In genomic region chr12:3090238-3091029, GRCh38 we compare ENCODE assay signal across 17 cellular contexts. TPM values are rescaled to one million over a fixed set of nuclear protein-coding genes. Genes with fewer than 3 reads are reported as not detected.
DNase-seq lines count a peak whose midpoint lies in the region; ATAC-seq, FAIRE-seq and TF ChIP-seq lines count a peak whose summit lies in the region.
"Had no signal": no experiment of that assay in that cellular context is flagged by ENCODE, and none has a peak within 500 bp of the region (broad histone marks: within the 10 kb centered on the region; RNA-seq: fewer than 3 reads in every experiment).

No MANE protein-coding gene starts in this region.

- H3K4me3 ChIP-seq in kidney (ENCODE audit: low read length in 2 of 2): peak overlapping the region in 1 of 2 donors; percentile 3
- H3K4me3 ChIP-seq: GM23248 had no signal

- H3K4me1 ChIP-seq in kidney (ENCODE audit: control insufficient read depth in 1 of 2, insufficient read depth in 1 of 2, low read depth in 1 of 2, low read length in 2 of 2): peaks cover 46 to 54% of the 10 kb centered on the region in 2 donors

- POLR2A ChIA-PET in WTC11 (lab: Charles Lee): no interaction called here

- peak overlapping the region; percentile 37 to 51 for H3K27ac ChIP-seq in kidney (ENCODE audit: low read depth in 2 of 2, low read length in 2 of 2)
- H3K27ac ChIP-seq: GM23248 had no signal

- H3K9ac ChIP-seq in kidney (ENCODE audit: low read length in 2 of 2): peak overlapping the region in 1 of 2 donors; percentile 23
- H3K9ac ChIP-seq: GM23248 had no signal

- intact Hi-C loops in kidney (cut with DNase I) (no loop called here), posterior vena cava (cut with DNase I) (no loop called here)

- ATAC-seq in WTC11 (no peak), HG03354 (IDR thresholded peaks at IDR 0.05; ENCODE audit: poor library complexity, severe bottlenecking, unreplicated experiment) (no peak), HG02938 (IDR thresholded peaks at IDR 0.05; ENCODE audit: unreplicated experiment) (no peak)
- ATAC-seq: Panc1 had no signal

- peaks cover 9% of the 10 kb centered on the region for H3K4me1 Mint-ChIP-seq in WTC11

- peak overlapping the region; percentile 6; the same call in 1 of the 2 replicates for H3K27ac Mint-ChIP-seq in WTC11
- H3K27ac Mint-ChIP-seq: CD4-positive, alpha-beta T cell had no signal

- no peak for TF ChIP-seq CTCF in WTC11 (IDR thresholded peaks at IDR 0.05)
- no peak for TF ChIP-seq CTCF in kidney (IDR thresholded peaks at IDR 0.05; ENCODE audit: borderline replicate concordance, extremely low read depth, insufficient read depth)

- H3K9me3 ChIP-seq in kidney (ENCODE audit: control insufficient read depth in 1 of 2, low read length in 2 of 2): no peaks in the 10 kb centered on the region

- no peaks in the 10 kb centered on the region for H3K9me3 Mint-ChIP-seq in WTC11
- H3K9me3 Mint-ChIP-seq: CD4-positive, alpha-beta T cell had no signal

- DNase-seq in G401 (ENCODE audit: low spot score) (peak; percentile 88), WTC11 (ENCODE audit: low spot score) (no peak), kidney (no peak), posterior vena cava (ENCODE audit: low spot score) (peak; percentile 60), NOMO-1 treated with DMSO at 0.1 percent for 48 hours (lab: John Stamatoyannopoulos, UW; ENCODE audit: unreplicated experiment) (no peak)
- DNase-seq: Calu3; CD4-positive, alpha-beta T cell; DMS53; GM23248; Kasumi-1; NCI-H1105 treated with DMSO at 0.1 percent for 48 hours; NCI-H1694 treated with DMSO at 0.1 percent for 48 hours; NCI-H226; NCI-H524 treated with DMSO at 0.1 percent for 48 hours had no signal

- no peak overlapping the region for H3K4me3 Mint-ChIP-seq in WTC11
- H3K4me3 Mint-ChIP-seq: CD4-positive, alpha-beta T cell had no signal

- in situ Hi-C loops in G401 (cut with HindIII; ENCODE audit: low sequenced_read_pairs): loop anchor here (25.0 kb wide), 1 partner anchor 197 kb away; no protein-coding TSS in a partner anchor

- peaks cover 3 to 6% of the 10 kb centered on the region in 2 donors for H3K36me3 ChIP-seq in kidney (ENCODE audit: control insufficient read depth in 1 of 2, insufficient read depth in 2 of 2, low read length in 2 of 2)

- CTCF ChIA-PET in WTC11 (lab: Charles Lee): interaction anchor here (1.0 to 1.6 kb wide), 2 partner anchors 17 to 42 kb away, joined by 3 to 6 read pairs; no protein-coding TSS in a partner anchor

- 0 out of 2 replicates have a peak, but pooled peaks cover 3% of the 10 kb centered on the region for H3K36me3 Mint-ChIP-seq in WTC11

- H3K27me3 Mint-ChIP-seq in WTC11 (ENCODE audit: low read depth): no peaks in the 10 kb centered on the region
- H3K27me3 Mint-ChIP-seq: CD4-positive, alpha-beta T cell had no signal

- FAIRE-seq in kidney (lab: Jason Lieb, UNC): no peak

TF ChIP-seq in WTC11, 78 proteins besides CTCF, POLR2A, EP300 and RAD21:
- TF ChIP-seq ZNF219 (CRISPR knock-in tag; IDR thresholded peaks at IDR 0.05; ENCODE audit: borderline replicate concordance): no peak
- TF ChIP-seq, protein P1, sequence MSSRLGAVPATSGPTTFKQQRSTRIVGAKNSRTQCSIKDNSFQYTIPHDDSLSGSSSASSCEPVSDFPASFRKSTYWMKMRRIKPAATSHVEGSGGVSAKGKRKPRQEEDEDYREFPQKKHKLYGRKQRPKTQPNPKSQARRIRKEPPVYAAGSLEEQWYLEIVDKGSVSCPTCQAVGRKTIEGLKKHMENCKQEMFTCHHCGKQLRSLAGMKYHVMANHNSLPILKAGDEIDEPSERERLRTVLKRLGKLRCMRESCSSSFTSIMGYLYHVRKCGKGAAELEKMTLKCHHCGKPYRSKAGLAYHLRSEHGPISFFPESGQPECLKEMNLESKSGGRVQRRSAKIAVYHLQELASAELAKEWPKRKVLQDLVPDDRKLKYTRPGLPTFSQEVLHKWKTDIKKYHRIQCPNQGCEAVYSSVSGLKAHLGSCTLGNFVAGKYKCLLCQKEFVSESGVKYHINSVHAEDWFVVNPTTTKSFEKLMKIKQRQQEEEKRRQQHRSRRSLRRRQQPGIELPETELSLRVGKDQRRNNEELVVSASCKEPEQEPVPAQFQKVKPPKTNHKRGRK (CRISPR knock-in tag; IDR thresholded peaks at IDR 0.05; ENCODE audit: borderline replicate concordance): no peak
- no peak for TF ChIP-seq TEAD1 (CRISPR knock-in tag; IDR thresholded peaks at IDR 0.05)
- no peak for TF ChIP-seq OVOL2 (CRISPR knock-in tag; IDR thresholded peaks at IDR 0.05; ENCODE audit: borderline replicate concordance)
- no peak for TF ChIP-seq CREB1 (CRISPR knock-in tag; IDR thresholded peaks at IDR 0.05)
- TF ChIP-seq MXD4 (CRISPR knock-in tag; IDR thresholded peaks at IDR 0.05; ENCODE audit: borderline replicate concordance): no peak
- no peak for TF ChIP-seq ZNF121 (CRISPR knock-in tag; IDR thresholded peaks at IDR 0.05)

RNA-seq across cellular contexts. Expression of gene TSPAN9, which starts 13.3 kb away (rescaled TPM):
- 18.8 and 19.1 TPM in 2 replicates for total RNA-seq in G401 (2014; rRNA removed; shearing (Covaris generic))
- total RNA-seq in WTC11 (2021) (21.8 to 27.6 TPM (median 23.9 TPM) in 3 replicates), kidney (81.6 TPM), posterior vena cava (10 to 100 TPM; 34.2 to 38.5 TPM)
- polyA plus RNA-seq in kidney (ENCODE audit: insufficient read depth, low read depth, low replicate concordance): 62.4 TPM

Comparison
In these comparisons a context has a peak if more than half of its experiments do, and no peak if none do; other contexts are left out.
1. DNase-seq: peak in G401 (single experiment) and posterior vena cava (single experiment); none in WTC11 (single experiment), kidney (single experiment) and NOMO-1 treated with DMSO at 0.1 percent for 48 hours (single experiment).